In the genomic region with DNA sequence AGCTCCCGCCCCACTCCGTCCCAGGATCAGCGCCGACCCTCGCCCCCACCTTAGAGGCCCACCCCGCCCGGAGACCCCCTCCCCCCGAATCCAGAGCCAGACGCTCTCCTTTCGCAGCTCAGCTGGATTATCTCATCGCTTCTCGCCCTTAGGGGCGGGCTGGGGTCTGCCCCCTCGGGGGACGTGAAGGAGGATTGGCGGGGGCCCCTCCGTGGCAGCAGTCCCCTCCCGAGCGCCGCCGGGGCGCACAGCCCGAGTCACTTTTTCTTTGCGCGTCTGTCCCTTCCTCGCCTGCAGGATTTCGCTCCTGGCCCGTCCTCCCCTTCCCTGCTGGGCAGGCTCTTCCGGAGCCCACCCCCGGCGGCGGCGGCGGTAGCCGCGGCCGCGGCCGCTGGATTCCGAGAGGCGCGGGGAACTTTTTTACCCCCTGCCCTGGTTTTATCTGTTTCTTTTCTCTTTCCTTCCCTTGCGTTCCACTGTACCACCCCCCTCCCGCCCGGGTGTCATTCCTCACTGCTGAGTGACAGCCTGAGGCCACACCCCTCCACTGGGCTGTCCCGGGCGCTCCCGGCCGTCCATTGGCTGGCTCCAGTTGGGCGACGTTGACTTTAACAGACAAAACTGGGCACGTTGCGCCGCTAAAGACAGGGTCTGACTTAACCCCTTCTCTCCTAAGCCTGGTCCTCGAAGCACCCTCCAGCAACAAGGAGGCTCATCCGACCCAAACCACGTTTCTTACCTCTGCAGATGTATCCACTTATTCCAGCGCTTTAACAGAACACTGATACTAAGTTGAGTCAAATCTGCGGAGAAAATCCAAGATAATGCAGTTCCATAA, we compare ENCODE assay signal across 1 cellular context.
TF ChIP-seq lines count a peak whose summit lies in the region.

No MANE protein-coding gene starts in this region.

TF ChIP-seq in HEK293, 187 proteins besides CTCF, POLR2A, EP300 and RAD21 (continued from another document and continues in another):
- TF ChIP-seq INSM2 (tag by site-specific recombination; IDR thresholded peaks at IDR 0.05) (no peak), ZNF621 (tag by site-specific recombination; IDR thresholded peaks at IDR 0.05) (no peak), ZNF366 (tag by site-specific recombination; conservative IDR thresholded peaks at IDR 0.05) (0 out of 2 replicates have a peak, but pooled peaks have one; percentile 15), ZNF677 (tag by site-specific recombination; IDR thresholded peaks at IDR 0.05) (no peak), ZNF433 (tag by site-specific recombination; IDR thresholded peaks at IDR 0.05; ENCODE audit: low read depth) (no peak), ZNF639 (tag by site-specific recombination; IDR thresholded peaks at IDR 0.05) (no peak), WT1 (tag by site-specific recombination; IDR thresholded peaks at IDR 0.05) (no peak), ZNF501 (tag by site-specific recombination; IDR thresholded peaks at IDR 0.05) (no peak), ZNF529 (tag by site-specific recombination; IDR thresholded peaks at IDR 0.05; ENCODE audit: insufficient replicate concordance) (no peak), ZNF354C (tag by site-specific recombination; IDR thresholded peaks at IDR 0.05; ENCODE audit: borderline replicate concordance, low read depth) (no peak), BCL6B (tag by site-specific recombination; IDR thresholded peaks at IDR 0.05) (peak; percentile 85; the same call in 1 of the 2 replicates), ZBTB8A (tag by site-specific recombination; IDR thresholded peaks at IDR 0.05) (peak; percentile 83), KLF9 (tag by site-specific recombination; IDR thresholded peaks at IDR 0.05; ENCODE audit: low read depth) (peak; percentile 45), ZNF571 (tag by site-specific recombination; IDR thresholded peaks at IDR 0.05) (no peak), ZNF629 (tag by site-specific recombination; IDR thresholded peaks at IDR 0.05) (peak; percentile 23; the same call in 1 of the 2 replicates), ZNF514 (tag by site-specific recombination; IDR thresholded peaks at IDR 0.05) (no peak), REPIN1 (tag by site-specific recombination; IDR thresholded peaks at IDR 0.05; ENCODE audit: low read depth) (no peak), ZIC2 (tag by site-specific recombination; IDR thresholded peaks at IDR 0.05) (peak; percentile 85), MEIS1 (CRISPR knock-in tag; IDR thresholded peaks at IDR 0.05; ENCODE audit: borderline replicate concordance) (no peak), ZBTB26 (tag by site-specific recombination; optimal IDR thresholded peaks at IDR 0.05) (peak; percentile 51), ZNF785 (tag by site-specific recombination; IDR thresholded peaks at IDR 0.05) (no peak), ZNF132 (tag by site-specific recombination; IDR thresholded peaks at IDR 0.05; ENCODE audit: borderline replicate concordance) (no peak), ZSCAN23 (tag by site-specific recombination; IDR thresholded peaks at IDR 0.05) (no peak), ZFHX2 (tag by site-specific recombination; conservative IDR thresholded peaks at IDR 0.05) (no peak; the same call in 1 of the 2 replicates), ZNF341 (tag by site-specific recombination; IDR thresholded peaks at IDR 0.05; ENCODE audit: low read depth) (peak; percentile 96), KLF1 (tag by site-specific recombination; IDR thresholded peaks at IDR 0.05) (0 out of 2 replicates have a peak, but pooled peaks have one; percentile 11), ZNF416 (tag by site-specific recombination; IDR thresholded peaks at IDR 0.05) (no peak), YY2 (tag by site-specific recombination; IDR thresholded peaks at IDR 0.05) (no peak), ZSCAN30 (tag by site-specific recombination; IDR thresholded peaks at IDR 0.05) (no peak), PATZ1 (tag by site-specific recombination; IDR thresholded peaks at IDR 0.05) (peak; percentile 69; the same call in 1 of the 2 replicates), ZBTB48 (tag by site-specific recombination; IDR thresholded peaks at IDR 0.05) (no peak), ZNF2 (tag by site-specific recombination; IDR thresholded peaks at IDR 0.05) (no peak), ZBTB20 (tag by site-specific recombination; IDR thresholded peaks at IDR 0.05) (peak; percentile 68; the same call in 1 of the 2 replicates), ZNF843 (tag by site-specific recombination; IDR thresholded peaks at IDR 0.05) (0 out of 2 replicates have a peak, but pooled peaks have one; percentile 19), ZNF37A (tag by site-specific recombination; IDR thresholded peaks at IDR 0.05) (no peak), ZNF211 (tag by site-specific recombination; IDR thresholded peaks at IDR 0.05; ENCODE audit: low read depth) (no peak), BCL11B (tag by site-specific recombination; IDR thresholded peaks at IDR 0.05; ENCODE audit: low read depth) (no peak), ZNF610 (tag by site-specific recombination; IDR thresholded peaks at IDR 0.05; ENCODE audit: borderline replicate concordance) (peak; percentile 40; the same call in 1 of the 2 replicates), OSR2 (tag by site-specific recombination; IDR thresholded peaks at IDR 0.05) (no peak), ZNF776 (tag by site-specific recombination; IDR thresholded peaks at IDR 0.05; ENCODE audit: borderline replicate concordance) (no peak), HOXA7 (CRISPR knock-in tag; IDR thresholded peaks at IDR 0.05; ENCODE audit: borderline replicate concordance) (no peak), GLI2 (tag by site-specific recombination; IDR thresholded peaks at IDR 0.05; ENCODE audit: borderline replicate concordance, low read depth) (no peak)
- TF ChIP-seq, protein P1, sequence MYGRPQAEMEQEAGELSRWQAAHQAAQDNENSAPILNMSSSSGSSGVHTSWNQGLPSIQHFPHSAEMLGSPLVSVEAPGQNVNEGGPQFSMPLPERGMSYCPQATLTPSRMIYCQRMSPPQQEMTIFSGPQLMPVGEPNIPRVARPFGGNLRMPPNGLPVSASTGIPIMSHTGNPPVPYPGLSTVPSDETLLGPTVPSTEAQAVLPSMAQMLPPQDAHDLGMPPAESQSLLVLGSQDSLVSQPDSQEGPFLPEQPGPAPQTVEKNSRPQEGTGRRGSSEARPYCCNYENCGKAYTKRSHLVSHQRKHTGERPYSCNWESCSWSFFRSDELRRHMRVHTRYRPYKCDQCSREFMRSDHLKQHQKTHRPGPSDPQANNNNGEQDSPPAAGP (tag by site-specific recombination; IDR thresholded peaks at IDR 0.05), result no peak
- TF ChIP-seq, protein P2, sequence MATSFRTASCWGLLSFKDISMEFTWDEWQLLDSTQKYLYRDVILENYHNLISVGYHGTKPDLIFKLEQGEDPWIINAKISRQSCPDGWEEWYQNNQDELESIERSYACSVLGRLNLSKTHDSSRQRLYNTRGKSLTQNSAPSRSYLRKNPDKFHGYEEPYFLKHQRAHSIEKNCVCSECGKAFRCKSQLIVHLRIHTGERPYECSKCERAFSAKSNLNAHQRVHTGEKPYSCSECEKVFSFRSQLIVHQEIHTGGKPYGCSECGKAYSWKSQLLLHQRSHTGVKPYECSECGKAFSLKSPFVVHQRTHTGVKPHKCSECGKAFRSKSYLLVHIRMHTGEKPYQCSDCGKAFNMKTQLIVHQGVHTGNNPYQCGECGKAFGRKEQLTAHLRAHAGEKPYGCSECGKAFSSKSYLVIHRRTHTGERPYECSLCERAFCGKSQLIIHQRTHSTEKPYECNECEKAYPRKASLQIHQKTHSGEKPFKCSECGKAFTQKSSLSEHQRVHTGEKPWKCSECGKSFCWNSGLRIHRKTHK (tag by site-specific recombination; IDR thresholded peaks at IDR 0.05), result no peak
- TF ChIP-seq, protein P3, sequence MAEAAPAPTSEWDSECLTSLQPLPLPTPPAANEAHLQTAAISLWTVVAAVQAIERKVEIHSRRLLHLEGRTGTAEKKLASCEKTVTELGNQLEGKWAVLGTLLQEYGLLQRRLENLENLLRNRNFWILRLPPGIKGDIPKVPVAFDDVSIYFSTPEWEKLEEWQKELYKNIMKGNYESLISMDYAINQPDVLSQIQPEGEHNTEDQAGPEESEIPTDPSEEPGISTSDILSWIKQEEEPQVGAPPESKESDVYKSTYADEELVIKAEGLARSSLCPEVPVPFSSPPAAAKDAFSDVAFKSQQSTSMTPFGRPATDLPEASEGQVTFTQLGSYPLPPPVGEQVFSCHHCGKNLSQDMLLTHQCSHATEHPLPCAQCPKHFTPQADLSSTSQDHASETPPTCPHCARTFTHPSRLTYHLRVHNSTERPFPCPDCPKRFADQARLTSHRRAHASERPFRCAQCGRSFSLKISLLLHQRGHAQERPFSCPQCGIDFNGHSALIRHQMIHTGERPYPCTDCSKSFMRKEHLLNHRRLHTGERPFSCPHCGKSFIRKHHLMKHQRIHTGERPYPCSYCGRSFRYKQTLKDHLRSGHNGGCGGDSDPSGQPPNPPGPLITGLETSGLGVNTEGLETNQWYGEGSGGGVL (tag by site-specific recombination; IDR thresholded peaks at IDR 0.05), result peak; percentile 76
- TF ChIP-seq, protein P4, sequence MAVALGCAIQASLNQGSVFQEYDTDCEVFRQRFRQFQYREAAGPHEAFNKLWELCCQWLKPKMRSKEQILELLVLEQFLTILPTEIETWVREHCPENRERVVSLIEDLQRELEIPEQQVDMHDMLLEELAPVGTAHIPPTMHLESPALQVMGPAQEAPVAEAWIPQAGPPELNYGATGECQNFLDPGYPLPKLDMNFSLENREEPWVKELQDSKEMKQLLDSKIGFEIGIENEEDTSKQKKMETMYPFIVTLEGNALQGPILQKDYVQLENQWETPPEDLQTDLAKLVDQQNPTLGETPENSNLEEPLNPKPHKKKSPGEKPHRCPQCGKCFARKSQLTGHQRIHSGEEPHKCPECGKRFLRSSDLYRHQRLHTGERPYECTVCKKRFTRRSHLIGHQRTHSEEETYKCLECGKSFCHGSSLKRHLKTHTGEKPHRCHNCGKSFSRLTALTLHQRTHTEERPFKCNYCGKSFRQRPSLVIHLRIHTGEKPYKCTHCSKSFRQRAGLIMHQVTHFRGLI (tag by site-specific recombination; IDR thresholded peaks at IDR 0.05), result peak; percentile 95
- TF ChIP-seq, protein P5, sequence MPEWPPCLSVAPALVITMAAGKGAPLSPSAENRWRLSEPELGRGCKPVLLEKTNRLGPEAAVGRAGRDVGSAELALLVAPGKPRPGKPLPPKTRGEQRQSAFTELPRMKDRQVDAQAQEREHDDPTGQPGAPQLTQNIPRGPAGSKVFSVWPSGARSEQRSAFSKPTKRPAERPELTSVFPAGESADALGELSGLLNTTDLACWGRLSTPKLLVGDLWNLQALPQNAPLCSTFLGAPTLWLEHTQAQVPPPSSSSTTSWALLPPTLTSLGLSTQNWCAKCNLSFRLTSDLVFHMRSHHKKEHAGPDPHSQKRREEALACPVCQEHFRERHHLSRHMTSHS (tag by site-specific recombination; IDR thresholded peaks at IDR 0.05), result no peak
